In the genomic region with DNA sequence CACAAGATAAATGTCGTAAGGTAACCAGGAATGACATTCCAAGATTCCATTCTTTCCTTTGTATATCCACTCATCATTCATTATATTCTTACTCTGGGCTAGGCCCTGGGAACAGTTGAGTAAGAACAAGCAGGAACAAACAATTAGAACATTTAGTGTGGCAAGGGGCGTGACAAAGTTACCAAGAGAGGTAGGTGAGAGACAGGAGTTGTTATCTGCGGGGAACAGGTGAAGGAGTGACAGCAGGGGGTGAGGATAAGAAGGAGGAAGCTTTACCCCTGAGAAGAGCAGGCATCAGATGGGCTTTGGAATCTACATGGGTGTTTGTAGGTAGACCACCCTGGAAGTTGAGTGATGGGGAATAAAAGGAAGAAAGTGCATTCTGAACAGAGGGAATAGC, we compare ENCODE assay signal across 26 cellular contexts.
DNase-seq lines count a peak whose midpoint lies in the region; ATAC-seq and TF ChIP-seq lines count a peak whose summit lies in the region.
"Had no signal": no experiment of that assay in that cellular context is flagged by ENCODE, and none has a peak within 500 bp of the region (broad histone marks: within the 10 kb centered on the region; RNA-seq: fewer than 3 reads in every experiment).

No MANE protein-coding gene starts in this region.

- H3K79me1 ChIP-seq in mesendoderm (ENCODE audit: low read length): no peaks in the 10 kb centered on the region

- no peak for TF ChIP-seq CTCF in nephron progenitor cell (IDR thresholded peaks at IDR 0.05)
- TF ChIP-seq CTCF in chondrocyte (IDR thresholded peaks at IDR 0.05): no peak

- H3K4me1 Mint-ChIP-seq in activated T-helper 17 cell treated with anti-CD3 and anti-CD28 coated beads, Interleukin-2, amount 50 U/mL, for 72 hours: no peaks in the 10 kb centered on the region
- H3K4me1 Mint-ChIP-seq in nephron progenitor cell (peaks cover 56% of the 10 kb centered on the region), chondrocyte (ENCODE audit: low read depth) (peaks cover 12% of the 10 kb centered on the region)
- H3K4me1 Mint-ChIP-seq: CD14-positive monocyte; CD4-positive, alpha-beta memory T cell; CD8-positive, alpha-beta memory T cell had no signal

- no peak overlapping the region for H2BK5ac ChIP-seq in mesendoderm (ENCODE audit: low read length)

- H3K79me2 ChIP-seq in Karpas-422 (ENCODE audit: low read length) (no peaks in the 10 kb centered on the region), mesendoderm (ENCODE audit: control insufficient read depth, insufficient read depth, low read length) (no peaks in the 10 kb centered on the region)

- peak overlapping the region; percentile 1 for H3K27ac Mint-ChIP-seq in activated T-helper 17 cell treated with anti-CD3 and anti-CD28 coated beads, Interleukin-2, amount 50 U/mL, for 72 hours
- H3K27ac Mint-ChIP-seq in nephron progenitor cell: peak overlapping the region; percentile 9
- no peak overlapping the region for H3K27ac Mint-ChIP-seq in chondrocyte (ENCODE audit: unreplicated experiment)
- H3K27ac Mint-ChIP-seq: CD4-positive, alpha-beta memory T cell had no signal

- H3K4me2 ChIP-seq in Karpas-422 (ENCODE audit: low read depth, low read length, poor library complexity, severe bottlenecking): no peak overlapping the region
- H3K4me2 ChIP-seq in mesendoderm (ENCODE audit: low read length): no peak overlapping the region
- H3K4me2 ChIP-seq: BLaER1 had no signal

- H3K36me3 ChIP-seq in Karpas-422 (ENCODE audit: insufficient read depth, low read length) (no peaks in the 10 kb centered on the region), mesendoderm (ENCODE audit: control insufficient read depth, insufficient read depth, low read length) (no peaks in the 10 kb centered on the region)
- H3K36me3 ChIP-seq: BE2C, BLaER1 had no signal

- no peaks in the 10 kb centered on the region for H3K9me2 ChIP-seq in Karpas-422 (replicated peaks; ENCODE audit: insufficient read depth, low read length)

- no peak overlapping the region for H3K18ac ChIP-seq in mesendoderm (ENCODE audit: low read length)

- DNase-seq in Karpas-422 (peak; percentile 36), mesendoderm (peak; percentile 53), nephron progenitor cell (no peak), chondrocyte (ENCODE audit: low spot score) (no peak)
- no peak for DNase-seq in activated CD8-positive, alpha-beta memory T cell treated with anti-CD3 and anti-CD28 coated beads, Interleukin-2, amount 50 U/mL, for 48 hours
- DNase-seq: 8988T; ACHN; BE2C; C1 segment of cervical spinal cord; CD4-positive, alpha-beta memory T cell; CD4-positive, CD25-positive, alpha-beta regulatory T cell; CD8-positive, alpha-beta memory T cell; COR-L47; DMS 273 treated with DMSO at 0.1 percent for 48 hours; DMS153; DMS53; DMS79; DND-41; EL; GDM1 had no signal

- H2AK5ac ChIP-seq in mesendoderm (ENCODE audit: low read length): no peak overlapping the region

- ATAC-seq in activated T-helper 17 cell treated with anti-CD3 and anti-CD28 coated beads, Interleukin-2, amount 50 U/mL, for 72 hours (replicated peaks): no peak
- ATAC-seq in HG02852 (IDR thresholded peaks at IDR 0.05; ENCODE audit: unreplicated experiment) (no peak), GM18873 (IDR thresholded peaks at IDR 0.05; ENCODE audit: low FRiP score, unreplicated experiment) (no peak)
- ATAC-seq: GM12878 had no signal

- H3K23ac ChIP-seq in mesendoderm (ENCODE audit: low read length): no peak overlapping the region

- H3K4ac ChIP-seq in mesendoderm (ENCODE audit: low read depth, low read length): no peak overlapping the region

- H3K36me3 Mint-ChIP-seq in activated T-helper 17 cell treated with anti-CD3 and anti-CD28 coated beads, Interleukin-2, amount 50 U/mL, for 72 hours (ENCODE audit: low read depth): no peaks in the 10 kb centered on the region
- H3K36me3 Mint-ChIP-seq in nephron progenitor cell (ENCODE audit: low read depth) (no peaks in the 10 kb centered on the region), chondrocyte (ENCODE audit: low read depth) (no peaks in the 10 kb centered on the region)
- H3K36me3 Mint-ChIP-seq: CD14-positive monocyte; CD4-positive, alpha-beta memory T cell; CD4-positive, CD25-positive, alpha-beta regulatory T cell had no signal

- no peak overlapping the region for H3K56ac ChIP-seq in mesendoderm (ENCODE audit: low read length)

- no peak overlapping the region for H2BK120ac ChIP-seq in mesendoderm (ENCODE audit: low read depth, low read length)

- H3K4me1 ChIP-seq in Karpas-422 (ENCODE audit: low read length) (no peaks in the 10 kb centered on the region), mesendoderm (ENCODE audit: control insufficient read depth, low read depth, low read length) (peaks cover 8% of the 10 kb centered on the region)
- H3K4me1 ChIP-seq: BE2C, BLaER1 had no signal

- H2AFZ ChIP-seq in Karpas-422 (ENCODE audit: low read length): no peak overlapping the region

- no peaks in the 10 kb centered on the region for H3K9me3 Mint-ChIP-seq in activated T-helper 17 cell treated with anti-CD3 and anti-CD28 coated beads, Interleukin-2, amount 50 U/mL, for 72 hours
- H3K9me3 Mint-ChIP-seq in nephron progenitor cell (no peaks in the 10 kb centered on the region), chondrocyte (ENCODE audit: low read depth) (no peaks in the 10 kb centered on the region)
- H3K9me3 Mint-ChIP-seq: CD4-positive, alpha-beta memory T cell; CD4-positive, CD25-positive, alpha-beta regulatory T cell; CD8-positive, alpha-beta memory T cell had no signal

- H3K27ac ChIP-seq in Karpas-422 (ENCODE audit: low read length) (no peak overlapping the region), mesendoderm (ENCODE audit: low read depth, low read length) (no peak overlapping the region)
- H3K27ac ChIP-seq: BLaER1 had no signal

- no peak overlapping the region for H4K5ac ChIP-seq in mesendoderm (ENCODE audit: low read length)

- H4K8ac ChIP-seq in mesendoderm (ENCODE audit: low read depth, low read length): no peak overlapping the region

- H3K9ac ChIP-seq in Karpas-422 (ENCODE audit: low read length) (no peak overlapping the region), mesendoderm (ENCODE audit: low read length) (no peak overlapping the region)
- H3K9ac ChIP-seq: BLaER1 had no signal

- H2BK15ac ChIP-seq in mesendoderm (replicated peaks; ENCODE audit: low read depth): no peak overlapping the region

- no peak overlapping the region for H3K4me3 ChIP-seq in Karpas-422 (ENCODE audit: low read length)
- H3K4me3 ChIP-seq in mesendoderm (ENCODE audit: low read length): no peak overlapping the region
- H3K4me3 ChIP-seq: BLaER1, GM12878 had no signal

- H3K27me3 ChIP-seq in Karpas-422 (ENCODE audit: low read length) (no peaks in the 10 kb centered on the region), mesendoderm (ENCODE audit: insufficient read depth, low read length, poor library complexity) (no peaks in the 10 kb centered on the region)
- H3K27me3 ChIP-seq: BE2C, BLaER1 had no signal

- H3K9me3 ChIP-seq in Karpas-422 (ENCODE audit: low read length): peaks cover 23% of the 10 kb centered on the region
- H3K9me3 ChIP-seq: BLaER1 had no signal

- WGBS in mesendoderm (ENCODE audit: extremely low coverage, insufficient coverage, low lambda C conversion rate): no CpG with 5 or more reads among the region's 3 CpGs

- no peaks in the 10 kb centered on the region for H4K20me1 ChIP-seq in Karpas-422 (ENCODE audit: insufficient read depth, low read depth, low read length)
- H4K20me1 ChIP-seq: BLaER1 had no signal

- no peaks in the 10 kb centered on the region for H3K27me3 Mint-ChIP-seq in activated T-helper 17 cell treated with anti-CD3 and anti-CD28 coated beads, Interleukin-2, amount 50 U/mL, for 72 hours
- H3K27me3 Mint-ChIP-seq in nephron progenitor cell (ENCODE audit: low read depth, poor library complexity) (peaks cover 3% of the 10 kb centered on the region), chondrocyte (ENCODE audit: low read depth) (no peaks in the 10 kb centered on the region)
- H3K27me3 Mint-ChIP-seq: CD4-positive, CD25-positive, alpha-beta regulatory T cell; CD8-positive, alpha-beta memory T cell had no signal

- no peak overlapping the region for H3K4me3 Mint-ChIP-seq in activated T-helper 17 cell treated with anti-CD3 and anti-CD28 coated beads, Interleukin-2, amount 50 U/mL, for 72 hours
- H3K4me3 Mint-ChIP-seq in nephron progenitor cell (no peak overlapping the region), chondrocyte (ENCODE audit: unreplicated experiment) (no peak overlapping the region)
- H3K4me3 Mint-ChIP-seq: CD14-positive monocyte; CD4-positive, alpha-beta memory T cell; CD4-positive, CD25-positive, alpha-beta regulatory T cell; CD8-positive, alpha-beta memory T cell had no signal

Comparison
In these comparisons a context has a peak if more than half of its experiments do, and no peak if none do; other contexts are left out.
1. DNase-seq: peak in Karpas-422 (single experiment) and mesendoderm (single experiment); none in nephron progenitor cell (single experiment), activated CD8-positive, alpha-beta memory T cell treated with anti-CD3 and anti-CD28 coated beads, Interleukin-2, amount 50 U/mL, for 48 hours (single experiment) and chondrocyte (single experiment).